In the genomic region with DNA sequence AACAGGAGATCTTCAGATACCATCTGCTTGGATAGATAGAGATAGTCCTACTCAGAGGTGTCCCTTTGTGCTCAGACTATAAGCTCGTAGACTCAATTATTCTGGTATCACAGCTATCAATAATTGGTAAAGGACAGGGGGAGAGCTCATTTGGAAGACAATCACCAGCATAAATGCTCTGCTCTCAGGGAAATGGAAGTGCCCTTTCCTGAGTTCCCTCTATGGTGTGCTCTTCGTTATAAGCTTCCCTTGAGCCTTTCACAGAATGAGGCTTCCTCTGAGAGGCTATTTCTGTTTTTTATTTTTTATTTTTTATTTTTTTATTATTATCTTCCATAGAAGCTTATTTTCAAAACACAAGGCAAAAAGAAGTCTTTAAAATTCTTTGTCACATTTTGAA, we compare ENCODE assay signal across 25 cellular contexts.
"Had no signal": no experiment of that assay in that cellular context is flagged by ENCODE, and none has a peak within 500 bp of the region (broad histone marks: within the 10 kb centered on the region; RNA-seq: fewer than 3 reads in every experiment).

No MANE protein-coding gene starts in this region.

- H3K9me3 ChIP-seq: neutrophil, pancreas, psoas muscle, right lobe of liver, sigmoid colon, stomach, suprapubic skin, testis, tibial artery, transverse colon, upper lobe of right lung, uterus had no signal

- ATAC-seq: naive thymus-derived CD8-positive, alpha-beta T cell; natural killer cell treated with Interleukin-12 subunit alpha and Interleukin-12 subunit beta and Interleukin-15 and Interleukin-18, amount 100 ng/mL, for 72 hours; pancreas; psoas muscle; right cardiac atrium; right lobe of liver; stimulated activated effector memory CD8-positive, alpha-beta T cell treated with anti-CD3 and anti-CD28 coated beads, Interleukin-12 subunit alpha, Interleukin-12 subunit beta, amount 100 ng/mL, for 72 hours; stimulated activated naive B cell treated with anti-CD40 and anti-IgM and Interleukin-4, amounts not matched to agents 10 μg/mL and 1 μg/mL and 100 μg/mL, for 72 hours; upper lobe of right lung had no signal

- H3K27me3 ChIP-seq: neutrophil, pancreas, right lobe of liver, sigmoid colon, stomach, suprapubic skin, testis, tibial artery, transverse colon, upper lobe of right lung, uterus had no signal

- FAIRE-seq: pancreas, small intestine had no signal

- H3K4me3 ChIP-seq: pancreas, psoas muscle, right lobe of liver, sigmoid colon, stomach, suprapubic skin, testis, tibial artery, transverse colon, upper lobe of right lung, uterus had no signal

- H3K36me3 ChIP-seq: neutrophil, pancreas, right lobe of liver, sigmoid colon, stomach, suprapubic skin, tibial artery, transverse colon, upper lobe of right lung, uterus had no signal

- H3K27ac ChIP-seq: neutrophil, pancreas, psoas muscle, right lobe of liver, sigmoid colon, stomach, suprapubic skin, testis, tibial artery, transverse colon, upper lobe of right lung, uterus had no signal

- H3K4me1 ChIP-seq: pancreas, psoas muscle, sigmoid colon, stomach, suprapubic skin, tibial artery, transverse colon, upper lobe of right lung, uterus had no signal

- DNase-seq: naive thymus-derived CD8-positive, alpha-beta T cell; nephron progenitor cell; nucleus accumbens; pancreas; psoas muscle; right cardiac atrium; right lobe of liver; sigmoid colon; small intestine; stimulated activated CD4-positive, alpha-beta T cell treated with anti-CD3 and anti-CD28 coated beads, Interleukin-15, amount 100 ng/mL, for 24 hours; stimulated activated CD4-positive, alpha-beta T cell treated with anti-CD3 and anti-CD28 coated beads, Interleukin-2, amount 100 ng/mL, for 24 hours; stimulated activated CD4-positive, alpha-beta T cell treated with anti-CD3 and anti-CD28 coated beads, Interleukin-2, amount 100 ng/mL, for 48 hours; stimulated activated CD4-positive, alpha-beta T cell treated with anti-CD3 and anti-CD28 coated beads, Interleukin-4, amount 100 ng/mL, for 24 hours; stimulated activated naive B cell treated with anti-CD40 and anti-IgM and Interleukin-4, amounts not matched to agents 10 μg/mL and 1 μg/mL and 100 μg/mL, for 72 hours; stimulated activated naive CD4-positive, alpha-beta T cell treated with Interleukin-2 at 50 U/mL for 16 hours; stomach; testis; tibial artery; transverse colon; upper lobe of right lung; uterus had no signal
